2 cellular contexts compared by ENCODE assay signal in genomic region chr1:172145656-172146055, GRCh38.
TF ChIP-seq lines count a peak whose summit lies in the region.

No MANE protein-coding gene starts in this region.

TF ChIP-seq in liver, 16 proteins besides CTCF, POLR2A, EP300 and RAD21 (continued from another document):
- TF ChIP-seq REST (IDR thresholded peaks at IDR 0.05): no peak
- no peak for TF ChIP-seq EGR1 (IDR thresholded peaks at IDR 0.05; ENCODE audit: low read depth in 2 of 2)
- no peak for TF ChIP-seq HNF4G (IDR thresholded peaks at IDR 0.05)

TF ChIP-seq in HepG2, 621 proteins besides CTCF, POLR2A, EP300 and RAD21 (continued from another document):
- no peak for TF ChIP-seq ZBTB44 (CRISPR knock-in tag; IDR thresholded peaks at IDR 0.05)
